1 cellular context compared by ENCODE assay signal in the genomic region with DNA sequence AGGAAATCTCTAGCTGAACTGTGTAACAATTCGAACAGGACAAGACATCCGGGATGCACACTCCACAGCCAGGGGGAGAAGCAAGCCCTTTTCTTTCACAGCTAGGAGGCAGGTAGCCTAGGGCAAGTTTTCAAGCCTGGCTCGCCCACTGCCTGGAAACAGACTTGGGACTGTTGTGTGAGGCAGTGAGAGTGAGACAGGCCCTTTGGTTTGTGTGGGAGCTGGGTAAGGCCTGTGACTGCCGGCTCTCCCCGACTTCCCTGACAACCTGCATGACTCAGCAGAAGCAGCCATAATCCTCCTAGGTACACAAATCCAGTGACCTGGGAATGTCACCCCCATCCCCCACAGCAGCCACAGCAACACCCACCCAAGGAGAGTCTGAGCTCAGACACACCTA.
TF ChIP-seq lines count a peak whose summit lies in the region.

No MANE protein-coding gene starts in this region.

TF ChIP-seq in H1, 55 proteins besides CTCF, POLR2A, EP300 and RAD21:
- TF ChIP-seq CHD1 (IDR thresholded peaks at IDR 0.05; ENCODE audit: low read depth, low read length) = no peak
- peak; percentile 6; the same call in 1 of the 2 replicates for TF ChIP-seq MAFK (IDR thresholded peaks at IDR 0.05; ENCODE audit: low read depth, low read length)
- no peak for TF ChIP-seq FOSL1 (IDR thresholded peaks at IDR 0.05; ENCODE audit: insufficient read depth, low read depth, low read length)
